ENCODE assay signal across 8 cellular contexts in genomic region chr9:126514037-126514821, GRCh38.
DNase-seq lines count a peak whose midpoint lies in the region; ATAC-seq lines count a peak whose summit lies in the region.

No MANE protein-coding gene starts in this region.

- no peaks in the 10 kb centered on the region for H3K36me3 ChIP-seq in naive thymus-derived CD4-positive, alpha-beta T cell (ENCODE audit: control insufficient read depth in 2 of 3, insufficient read depth in 3 of 3, low read length in 3 of 3)

- H3K27me3 Mint-ChIP-seq in activated CD8-positive, alpha-beta memory T cell treated with anti-CD3 and anti-CD28 coated beads, Interleukin-2, amount 10 ng/mL, durations not matched to agents 7 days and 5 days: peaks cover 66% of the 10 kb centered on the region
- H3K27me3 Mint-ChIP-seq in naive thymus-derived CD4-positive, alpha-beta T cell: peaks cover 54 to 76% (median 68%) of the 10 kb centered on the region in 5 donors

- peaks cover 30% of the 10 kb centered on the region for H3K4me1 Mint-ChIP-seq in activated CD8-positive, alpha-beta memory T cell treated with anti-CD3 and anti-CD28 coated beads, Interleukin-2, amount 10 ng/mL, durations not matched to agents 7 days and 5 days
- peaks cover 10 to 34% (median 20%) of the 10 kb centered on the region in 7 donors for H3K4me1 Mint-ChIP-seq in naive thymus-derived CD4-positive, alpha-beta T cell

- no peak overlapping the region for H3K27ac ChIP-seq in naive thymus-derived CD4-positive, alpha-beta T cell (ENCODE audit: low read depth, low read length)

- peaks cover 0 to 18% of the 10 kb centered on the region in 2 donors for H3K27me3 ChIP-seq in naive thymus-derived CD4-positive, alpha-beta T cell (ENCODE audit: control insufficient read depth in 2 of 2, insufficient read depth in 2 of 2, low read length in 2 of 2)

- no peak overlapping the region for H3K27ac Mint-ChIP-seq in activated CD8-positive, alpha-beta memory T cell treated with anti-CD3 and anti-CD28 coated beads, Interleukin-2, amount 10 ng/mL, durations not matched to agents 7 days and 5 days
- H3K27ac Mint-ChIP-seq in naive thymus-derived CD4-positive, alpha-beta T cell: no peak overlapping the region

- H3K4me3 ChIP-seq in naive thymus-derived CD4-positive, alpha-beta T cell (ENCODE audit: low read length): no peak overlapping the region

- DNase-seq in GM04504 (ENCODE audit: low read depth) (peak; percentile 10), NCI-H1930 (lab: John Stamatoyannopoulos, UW) (peak; percentile 68 to 82)
- DNase-seq in activated CD8-positive, alpha-beta memory T cell treated with anti-CD3 and anti-CD28 coated beads, Interleukin-2, amount 10 ng/mL, durations not matched to agents 7 days and 5 days: peak; percentile 75
- DNase-seq in naive thymus-derived CD4-positive, alpha-beta T cell: peak in 2 of 9 donors; percentile 53 to 73
- DNase-seq in stimulated activated naive CD8-positive, alpha-beta T cell treated with anti-CD3 and anti-CD28 coated beads, Interleukin-15, Interleukin-2, amounts not matched to agents 100 U/mL and 50 U/mL, for 24 hours: peak; percentile 83

- no peaks in the 10 kb centered on the region for H3K9me3 ChIP-seq in naive thymus-derived CD4-positive, alpha-beta T cell (ENCODE audit: control insufficient read depth in 2 of 3, low read length in 3 of 3)

- H3K4me1 ChIP-seq in naive thymus-derived CD4-positive, alpha-beta T cell (ENCODE audit: control insufficient read depth in 2 of 2, insufficient read depth in 2 of 2, low read length in 2 of 2): peaks cover 0 to 25% of the 10 kb centered on the region in 2 donors

- peak; percentile 83 for ATAC-seq in activated CD8-positive, alpha-beta memory T cell treated with anti-CD3 and anti-CD28 coated beads, Interleukin-2, amount 10 ng/mL, durations not matched to agents 7 days and 5 days
- ATAC-seq in esophagus mucosa (peak; percentile 59), HG02981 (IDR thresholded peaks at IDR 0.05; ENCODE audit: unreplicated experiment) (no peak), GM21423 (IDR thresholded peaks at IDR 0.05; ENCODE audit: unreplicated experiment) (no peak)
- ATAC-seq in naive thymus-derived CD4-positive, alpha-beta T cell: peak; percentile 90
- peak; percentile 58 for ATAC-seq in stimulated activated naive CD8-positive, alpha-beta T cell treated with anti-CD3 and anti-CD28 coated beads, Interleukin-15, Interleukin-2, amounts not matched to agents 100 U/mL and 50 U/mL, for 24 hours

- H3K4me3 Mint-ChIP-seq in activated CD8-positive, alpha-beta memory T cell treated with anti-CD3 and anti-CD28 coated beads, Interleukin-2, amount 10 ng/mL, durations not matched to agents 7 days and 5 days: no peak overlapping the region
- H3K4me3 Mint-ChIP-seq in naive thymus-derived CD4-positive, alpha-beta T cell: peak overlapping the region in 1 of 10 donors; percentile 32

- POLR2A ChIA-PET in naive thymus-derived CD4-positive, alpha-beta T cell (lab: Charles Lee): no interaction called here

- H3K36me3 Mint-ChIP-seq in activated CD8-positive, alpha-beta memory T cell treated with anti-CD3 and anti-CD28 coated beads, Interleukin-2, amount 10 ng/mL, durations not matched to agents 7 days and 5 days: no peaks in the 10 kb centered on the region
- H3K36me3 Mint-ChIP-seq in naive thymus-derived CD4-positive, alpha-beta T cell: no peaks in the 10 kb centered on the region

- H3K9me3 Mint-ChIP-seq in activated CD8-positive, alpha-beta memory T cell treated with anti-CD3 and anti-CD28 coated beads, Interleukin-2, amount 10 ng/mL, durations not matched to agents 7 days and 5 days (ENCODE audit: low read depth): no peaks in the 10 kb centered on the region
- H3K9me3 Mint-ChIP-seq in naive thymus-derived CD4-positive, alpha-beta T cell: no peaks in the 10 kb centered on the region

- CTCF ChIA-PET in activated CD8-positive, alpha-beta memory T cell treated with anti-CD3 and anti-CD28 coated beads, Interleukin-2, amount 10 ng/mL, durations not matched to agents 7 days and 5 days (lab: Charles Lee): interaction anchor here (0.6 to 6.0 kb wide), 12 partner anchors 10 to 248 kb away, joined by 3 to 44 read pairs (median 4); no protein-coding TSS in a partner anchor
- CTCF ChIA-PET in naive thymus-derived CD4-positive, alpha-beta T cell (lab: Charles Lee): no interaction called here

- intact Hi-C loops in naive thymus-derived CD4-positive, alpha-beta T cell (cut with micrococcal nuclease): no loop called here

Comparison
In these comparisons a context has a peak if more than half of its experiments do, and no peak if none do; other contexts are left out.
1. ATAC-seq: peak in activated CD8-positive, alpha-beta memory T cell treated with anti-CD3 and anti-CD28 coated beads, Interleukin-2, amount 10 ng/mL, durations not matched to agents 7 days and 5 days (single experiment), esophagus mucosa (single experiment), naive thymus-derived CD4-positive, alpha-beta T cell (single experiment) and stimulated activated naive CD8-positive, alpha-beta T cell treated with anti-CD3 and anti-CD28 coated beads, Interleukin-15, Interleukin-2, amounts not matched to agents 100 U/mL and 50 U/mL, for 24 hours (single experiment); none in HG02981 (single experiment) and GM21423 (single experiment).